9 cellular contexts compared by ENCODE assay signal in the genomic region with DNA sequence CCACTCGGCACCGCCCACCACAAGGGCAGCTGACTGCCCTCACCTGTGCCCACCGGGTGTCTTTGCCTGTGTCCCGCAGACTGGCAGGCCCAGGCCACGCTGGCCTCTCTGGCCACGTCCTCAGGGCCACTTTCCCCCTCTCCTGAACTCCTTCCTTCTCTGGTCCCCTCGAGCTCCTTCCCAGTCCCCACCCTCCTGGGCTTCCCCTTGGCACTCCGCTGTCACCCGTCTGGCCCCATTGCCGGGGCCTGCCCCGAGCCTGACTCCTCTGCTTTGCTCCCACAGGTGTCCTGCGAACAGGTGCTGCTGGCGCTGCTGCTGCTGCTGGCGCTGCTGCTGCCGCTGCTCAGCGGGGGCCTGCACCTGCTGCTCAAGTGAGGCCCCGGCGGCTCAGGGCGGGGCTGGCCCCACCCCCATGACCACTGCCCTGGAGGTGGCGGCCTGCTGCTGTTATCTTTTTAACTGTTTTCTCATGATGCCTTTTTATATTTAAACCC. TPM values are rescaled to one million over a fixed set of nuclear protein-coding genes. Genes with fewer than 3 reads are reported as not detected.
A peak's percentile ranks its signal among the peaks of the same experiment; 100 is the strongest.
DNase-seq lines count a peak whose midpoint lies in the region; TF ChIP-seq lines count a peak whose summit lies in the region.
"Had no signal": no experiment of that assay in that cellular context is flagged by ENCODE, and none has a peak within 500 bp of the region (broad histone marks: within the 10 kb centered on the region; RNA-seq: fewer than 3 reads in every experiment).

No MANE protein-coding gene starts in this region.

- no peak overlapping the region for H3K4me3 ChIP-seq in HEK293 (ENCODE audit: low read depth, low read length)
- H3K4me3 ChIP-seq in mucosa of stomach (ENCODE audit: low read length) = no peak overlapping the region

- no peak overlapping the region for H3K27ac Mint-ChIP-seq in activated CD4-positive, alpha-beta memory T cell treated with anti-CD3 and anti-CD28 coated beads for 36 hours

- no peak for TF ChIP-seq CTCF in HEK293 (tag by site-specific recombination; IDR thresholded peaks at IDR 0.05)

- no peaks in the 10 kb centered on the region for H3K27me3 Mint-ChIP-seq in activated CD4-positive, alpha-beta memory T cell treated with anti-CD3 and anti-CD28 coated beads for 36 hours

- intact Hi-C loops in activated CD4-positive, alpha-beta memory T cell treated with anti-CD3 and anti-CD28 coated beads for 36 hours (cut with micrococcal nuclease) = no loop called here

- H3K27me3 ChIP-seq in mucosa of stomach (ENCODE audit: control insufficient read depth, insufficient read depth, low read length) = no peaks in the 10 kb centered on the region

- peaks cover 2% of the 10 kb centered on the region for H3K36me3 Mint-ChIP-seq in activated CD4-positive, alpha-beta memory T cell treated with anti-CD3 and anti-CD28 coated beads for 36 hours

- peaks cover 12 to 31% of the 10 kb centered on the region in 2 experiments for H3K36me3 ChIP-seq in HEK293 (ENCODE audit: control insufficient read depth in 2 of 2, insufficient read depth in 1 of 2, low read length in 2 of 2)
- H3K36me3 ChIP-seq in mucosa of stomach (ENCODE audit: control insufficient read depth, insufficient read depth, low read length) = peaks cover 6% of the 10 kb centered on the region

- no peaks in the 10 kb centered on the region for H3K4me1 Mint-ChIP-seq in activated CD4-positive, alpha-beta memory T cell treated with anti-CD3 and anti-CD28 coated beads for 36 hours (ENCODE audit: low read depth)

- peak; percentile 15 to 72 for DNase-seq in NCI-H526 (lab: John Stamatoyannopoulos, UW)
- no peak for DNase-seq in activated CD4-positive, alpha-beta T cell treated with anti-CD3 and anti-CD28 coated beads for 1 hour
- DNase-seq in GM19240 (ENCODE audit: insufficient read length, low spot score) = no peak
- no peak for DNase-seq in activated CD4-positive, alpha-beta memory T cell treated with anti-CD3 and anti-CD28 coated beads for 36 hours
- DNase-seq: activated CD8-positive, alpha-beta memory T cell treated with anti-CD3 and anti-CD28 coated beads, Interleukin-2, amount 50 U/mL, for 48 hours; cerebellar nuclear complex had no signal

- H3K9me3 ChIP-seq in HEK293 (ENCODE audit: control insufficient read depth, insufficient read depth, low read depth, low read length) = no peaks in the 10 kb centered on the region
- H3K9me3 ChIP-seq in mucosa of stomach (ENCODE audit: control insufficient read depth, low read length) = no peaks in the 10 kb centered on the region

- CTCF ChIA-PET in HEK293 (lab: Yijun Ruan, JAX) = no interaction called here
- CTCF ChIA-PET in activated CD4-positive, alpha-beta memory T cell treated with anti-CD3 and anti-CD28 coated beads for 36 hours (lab: Charles Lee) = no interaction called here

- no peak overlapping the region for H3K4me3 Mint-ChIP-seq in activated CD4-positive, alpha-beta memory T cell treated with anti-CD3 and anti-CD28 coated beads for 36 hours

- H3K9me3 Mint-ChIP-seq in activated CD4-positive, alpha-beta memory T cell treated with anti-CD3 and anti-CD28 coated beads for 36 hours = no peaks in the 10 kb centered on the region

- H3K27ac ChIP-seq in HEK293 (ENCODE audit: extremely low read depth, low read depth, low read length) = no peak overlapping the region; the same call in 1 of the 2 replicates

- H3K9ac ChIP-seq in mucosa of stomach (ENCODE audit: low read length) = peak overlapping the region; percentile 82

- H3K4me1 ChIP-seq in HEK293 (ENCODE audit: control insufficient read depth, insufficient read depth, low read length) = peaks cover 3% of the 10 kb centered on the region
- peaks cover 49% of the 10 kb centered on the region for H3K4me1 ChIP-seq in mucosa of stomach (ENCODE audit: control insufficient read depth, insufficient read depth, low read length)

- POLR2A ChIA-PET in HEK293 (lab: Yijun Ruan, JAX) = interaction anchor here (1.9 kb wide), 1 partner anchor 14 kb away, joined by 6 read pairs; a partner anchor contains a TSS
- POLR2A ChIA-PET in activated CD4-positive, alpha-beta memory T cell treated with anti-CD3 and anti-CD28 coated beads for 36 hours (lab: Charles Lee) = no interaction called here

TF ChIP-seq in HEK293, 187 proteins besides CTCF, POLR2A, EP300 and RAD21 (continues in another document):
- TF ChIP-seq BCL11A (tag by site-specific recombination; IDR thresholded peaks at IDR 0.05; ENCODE audit: low read depth) = 0 out of 2 replicates have a peak, but pooled peaks have one; percentile 22
- TF ChIP-seq OSR2 (tag by site-specific recombination; IDR thresholded peaks at IDR 0.05) = peak; percentile 97
- TF ChIP-seq FEZF1 (tag by site-specific recombination; IDR thresholded peaks at IDR 0.05) = peak; percentile 11; the same call in 1 of the 2 replicates
- peak; percentile 100 for TF ChIP-seq SCRT2 (tag by site-specific recombination; IDR thresholded peaks at IDR 0.05)
- TF ChIP-seq, protein P1, sequence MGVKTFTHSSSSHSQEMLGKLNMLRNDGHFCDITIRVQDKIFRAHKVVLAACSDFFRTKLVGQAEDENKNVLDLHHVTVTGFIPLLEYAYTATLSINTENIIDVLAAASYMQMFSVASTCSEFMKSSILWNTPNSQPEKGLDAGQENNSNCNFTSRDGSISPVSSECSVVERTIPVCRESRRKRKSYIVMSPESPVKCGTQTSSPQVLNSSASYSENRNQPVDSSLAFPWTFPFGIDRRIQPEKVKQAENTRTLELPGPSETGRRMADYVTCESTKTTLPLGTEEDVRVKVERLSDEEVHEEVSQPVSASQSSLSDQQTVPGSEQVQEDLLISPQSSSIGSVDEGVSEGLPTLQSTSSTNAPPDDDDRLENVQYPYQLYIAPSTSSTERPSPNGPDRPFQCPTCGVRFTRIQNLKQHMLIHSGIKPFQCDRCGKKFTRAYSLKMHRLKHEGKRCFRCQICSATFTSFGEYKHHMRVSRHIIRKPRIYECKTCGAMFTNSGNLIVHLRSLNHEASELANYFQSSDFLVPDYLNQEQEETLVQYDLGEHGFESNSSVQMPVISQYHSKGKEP (tag by site-specific recombination; IDR thresholded peaks at IDR 0.05) = peak; percentile 77
- no peak for TF ChIP-seq ZSCAN16 (tag by site-specific recombination; IDR thresholded peaks at IDR 0.05)
- TF ChIP-seq ZFHX2 (tag by site-specific recombination; conservative IDR thresholded peaks at IDR 0.05) = 0 out of 2 replicates have a peak, but pooled peaks have one; percentile 10
- TF ChIP-seq SP2 (tag by site-specific recombination; IDR thresholded peaks at IDR 0.05) = peak; percentile 11; the same call in 1 of the 2 replicates
- TF ChIP-seq SP7 (tag by site-specific recombination; IDR thresholded peaks at IDR 0.05) = peak; percentile 57; the same call in 1 of the 2 replicates
- TF ChIP-seq, protein P2, sequence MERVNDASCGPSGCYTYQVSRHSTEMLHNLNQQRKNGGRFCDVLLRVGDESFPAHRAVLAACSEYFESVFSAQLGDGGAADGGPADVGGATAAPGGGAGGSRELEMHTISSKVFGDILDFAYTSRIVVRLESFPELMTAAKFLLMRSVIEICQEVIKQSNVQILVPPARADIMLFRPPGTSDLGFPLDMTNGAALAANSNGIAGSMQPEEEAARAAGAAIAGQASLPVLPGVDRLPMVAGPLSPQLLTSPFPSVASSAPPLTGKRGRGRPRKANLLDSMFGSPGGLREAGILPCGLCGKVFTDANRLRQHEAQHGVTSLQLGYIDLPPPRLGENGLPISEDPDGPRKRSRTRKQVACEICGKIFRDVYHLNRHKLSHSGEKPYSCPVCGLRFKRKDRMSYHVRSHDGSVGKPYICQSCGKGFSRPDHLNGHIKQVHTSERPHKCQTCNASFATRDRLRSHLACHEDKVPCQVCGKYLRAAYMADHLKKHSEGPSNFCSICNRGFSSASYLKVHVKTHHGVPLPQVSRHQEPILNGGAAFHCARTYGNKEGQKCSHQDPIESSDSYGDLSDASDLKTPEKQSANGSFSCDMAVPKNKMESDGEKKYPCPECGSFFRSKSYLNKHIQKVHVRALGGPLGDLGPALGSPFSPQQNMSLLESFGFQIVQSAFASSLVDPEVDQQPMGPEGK (tag by site-specific recombination; IDR thresholded peaks at IDR 0.05) = peak; percentile 50
- peak; percentile 59 for TF ChIP-seq SP3 (tag by site-specific recombination; IDR thresholded peaks at IDR 0.05)
- TF ChIP-seq KLF7 (tag by site-specific recombination; IDR thresholded peaks at IDR 0.05; ENCODE audit: borderline replicate concordance) = peak; percentile 90; the same call in 1 of the 2 replicates
- peak; percentile 63 for TF ChIP-seq GLIS2 (tag by site-specific recombination; IDR thresholded peaks at IDR 0.05)
- peak; percentile 96 for TF ChIP-seq GLIS1 (tag by site-specific recombination; IDR thresholded peaks at IDR 0.05)
- no peak for TF ChIP-seq ZXDB (tag by site-specific recombination; IDR thresholded peaks at IDR 0.05)
- TF ChIP-seq, protein P3, sequence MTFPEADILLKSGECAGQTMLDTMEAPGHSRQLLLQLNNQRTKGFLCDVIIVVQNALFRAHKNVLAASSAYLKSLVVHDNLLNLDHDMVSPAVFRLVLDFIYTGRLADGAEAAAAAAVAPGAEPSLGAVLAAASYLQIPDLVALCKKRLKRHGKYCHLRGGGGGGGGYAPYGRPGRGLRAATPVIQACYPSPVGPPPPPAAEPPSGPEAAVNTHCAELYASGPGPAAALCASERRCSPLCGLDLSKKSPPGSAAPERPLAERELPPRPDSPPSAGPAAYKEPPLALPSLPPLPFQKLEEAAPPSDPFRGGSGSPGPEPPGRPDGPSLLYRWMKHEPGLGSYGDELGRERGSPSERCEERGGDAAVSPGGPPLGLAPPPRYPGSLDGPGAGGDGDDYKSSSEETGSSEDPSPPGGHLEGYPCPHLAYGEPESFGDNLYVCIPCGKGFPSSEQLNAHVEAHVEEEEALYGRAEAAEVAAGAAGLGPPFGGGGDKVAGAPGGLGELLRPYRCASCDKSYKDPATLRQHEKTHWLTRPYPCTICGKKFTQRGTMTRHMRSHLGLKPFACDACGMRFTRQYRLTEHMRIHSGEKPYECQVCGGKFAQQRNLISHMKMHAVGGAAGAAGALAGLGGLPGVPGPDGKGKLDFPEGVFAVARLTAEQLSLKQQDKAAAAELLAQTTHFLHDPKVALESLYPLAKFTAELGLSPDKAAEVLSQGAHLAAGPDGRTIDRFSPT (tag by site-specific recombination; IDR thresholded peaks at IDR 0.05) = peak; percentile 46; the same call in 1 of the 2 replicates
- TF ChIP-seq SCRT1 (tag by site-specific recombination; IDR thresholded peaks at IDR 0.05; ENCODE audit: borderline replicate concordance) = peak; percentile 100

RNA-seq across cellular contexts. Expression of a gene that starts 14.2 kb away (rescaled TPM):
- total RNA-seq in activated CD4-positive, alpha-beta memory T cell treated with anti-CD3 and anti-CD28 coated beads for 36 hours = 10 to 100 TPM; 14.3 to 15.3 TPM

RNA-seq across cellular contexts. Expression of a gene that starts 18.4 kb away (rescaled TPM):
- 1 to 10 TPM; 4.1 to 4.5 TPM for total RNA-seq in activated CD4-positive, alpha-beta memory T cell treated with anti-CD3 and anti-CD28 coated beads for 36 hours
- total RNA-seq: RPMI7951 had no signal

RNA-seq across cellular contexts. Expression of a gene that starts 22.4 kb away (rescaled TPM):
- 100 to 1,000 TPM; 131 to 143 TPM for total RNA-seq in activated CD4-positive, alpha-beta memory T cell treated with anti-CD3 and anti-CD28 coated beads for 36 hours

RNA-seq across cellular contexts. Expression of a gene that starts 39.8 kb away (rescaled TPM):
- 1 to 10 TPM; 6.1 to 6.7 TPM for total RNA-seq in activated CD4-positive, alpha-beta memory T cell treated with anti-CD3 and anti-CD28 coated beads for 36 hours

RNA-seq across cellular contexts. Expression of a gene that starts 58.0 kb away (rescaled TPM):
- total RNA-seq in activated CD4-positive, alpha-beta memory T cell treated with anti-CD3 and anti-CD28 coated beads for 36 hours = 10 to 100 TPM; 64.4 to 67.0 TPM

Comparison
In these comparisons a context has a peak if more than half of its experiments do, and no peak if none do; other contexts are left out.
1. DNase-seq: peak in NCI-H526 (2 of 2); none in activated CD4-positive, alpha-beta T cell treated with anti-CD3 and anti-CD28 coated beads for 1 hour (single experiment), GM19240 (single experiment) and activated CD4-positive, alpha-beta memory T cell treated with anti-CD3 and anti-CD28 coated beads for 36 hours (single experiment).